ENCODE assay signal across 12 cellular contexts in the genomic region with DNA sequence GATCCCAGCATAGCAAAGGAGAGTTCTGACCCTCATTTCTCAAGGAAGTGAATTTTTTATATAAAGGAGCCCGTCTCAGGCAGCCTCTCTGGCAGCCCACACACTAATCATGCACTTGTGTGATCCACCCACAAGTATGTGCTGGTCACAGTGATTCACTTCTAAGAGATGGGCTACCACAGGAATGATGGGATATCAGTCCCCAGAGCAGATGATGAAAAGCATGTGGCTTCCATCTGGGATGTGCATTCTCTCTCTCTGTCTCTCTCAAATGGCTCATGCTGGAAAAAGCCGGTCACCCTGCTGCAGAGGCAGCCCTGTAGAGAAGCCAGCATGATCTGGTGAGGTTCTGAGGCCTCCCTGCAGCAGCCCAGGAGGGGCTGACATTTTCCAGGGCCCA.
A peak's percentile ranks its signal among the peaks of the same experiment; 100 is the strongest.
DNase-seq lines count a peak whose midpoint lies in the region; ATAC-seq, FAIRE-seq and TF ChIP-seq lines count a peak whose summit lies in the region.
"Had no signal": no experiment of that assay in that cellular context is flagged by ENCODE, and none has a peak within 500 bp of the region (broad histone marks: within the 10 kb centered on the region; RNA-seq: fewer than 3 reads in every experiment).

No MANE protein-coding gene starts in this region.

- BruUV-seq in HepG2 (replicated peaks; lab: Mats Ljungman, UMichigan): no TSS peak

- no peak overlapping the region for H3K27ac Mint-ChIP-seq in activated CD8-positive, alpha-beta memory T cell treated with anti-CD3 and anti-CD28 coated beads, Interleukin-2, amount 10 ng/mL, durations not matched to agents 7 days and 5 days
- H3K27ac Mint-ChIP-seq in T-helper 17 cell: no peak overlapping the region
- no peak overlapping the region for H3K27ac Mint-ChIP-seq in CD4-positive, alpha-beta T cell
- H3K27ac Mint-ChIP-seq: activated naive CD4-positive, alpha-beta T cell treated with anti-CD3 and anti-CD28 coated beads, Interleukin-2, amount 50 U/mL, for 72 hours; dendritic cell treated with granulocyte-macrophage colony-stimulating factor and Interleukin-4, amounts not matched to agents 40 ng/mL and 50 ng/mL, for 4 days had no signal

- intact Hi-C loops in heart left ventricle (cut with DNase I): no loop called here
- intact Hi-C loops in Right ventricle myocardium inferior (cut with DNase I): no loop called here
- intact Hi-C loops in HepG2 (cut with micrococcal nuclease; ENCODE audit: unreplicated experiment): no loop called here
- intact Hi-C loops in CD4-positive, alpha-beta T cell (cut with DNase I, micrococcal nuclease): no loop called here

- FAIRE-seq in HepG2 (lab: Jason Lieb, UNC): no peak

- H4K20me1 ChIP-seq in HepG2 (ENCODE audit: insufficient read depth, low read length): no peaks in the 10 kb centered on the region

- H3K9ac ChIP-seq in HepG2 (ENCODE audit: insufficient read depth, low read depth, low read length): no peak overlapping the region

- H3K79me2 ChIP-seq in HepG2 (ENCODE audit: insufficient read depth, low read length): no peaks in the 10 kb centered on the region

- WGBS in heart left ventricle, 4 donors: 18 to 49% (median 46%) methylated on average over 1 to 2 of the region's 2 CpGs
- WGBS in lung, 2 donors: 64 to 75% methylated on average over 2 of the region's 2 CpGs
- WGBS in HepG2 (ENCODE audit: low lambda C conversion rate): 0% methylated on average over 1 of the region's 2 CpGs

- no peak overlapping the region for H3K4me3 Mint-ChIP-seq in activated CD8-positive, alpha-beta memory T cell treated with anti-CD3 and anti-CD28 coated beads, Interleukin-2, amount 10 ng/mL, durations not matched to agents 7 days and 5 days
- no peak overlapping the region for H3K4me3 Mint-ChIP-seq in T-helper 17 cell
- H3K4me3 Mint-ChIP-seq in CD4-positive, alpha-beta T cell: no peak overlapping the region
- H3K4me3 Mint-ChIP-seq: dendritic cell treated with granulocyte-macrophage colony-stimulating factor and Interleukin-4, amounts not matched to agents 40 ng/mL and 50 ng/mL, for 4 days had no signal

- no peaks in the 10 kb centered on the region for H3K4me1 Mint-ChIP-seq in activated CD8-positive, alpha-beta memory T cell treated with anti-CD3 and anti-CD28 coated beads, Interleukin-2, amount 10 ng/mL, durations not matched to agents 7 days and 5 days
- H3K4me1 Mint-ChIP-seq in T-helper 17 cell: no peaks in the 10 kb centered on the region
- H3K4me1 Mint-ChIP-seq in CD4-positive, alpha-beta T cell (ENCODE audit: low read depth): no peaks in the 10 kb centered on the region

- no peak overlapping the region for H2AFZ ChIP-seq in HepG2 (ENCODE audit: low read length)

- TF ChIP-seq CTCF in heart left ventricle (IDR thresholded peaks at IDR 0.05): no peak
- no peak for TF ChIP-seq CTCF in cardiac fibroblast (IDR thresholded peaks at IDR 0.05; ENCODE audit: low read depth, low read length)
- no peak for TF ChIP-seq CTCF in lung (IDR thresholded peaks at IDR 0.05; ENCODE audit: control extremely low read depth, extremely low read depth)
- no peak for TF ChIP-seq CTCF in HepG2 (CRISPR knock-in tag; IDR thresholded peaks at IDR 0.05)
- no peak for TF ChIP-seq CTCF in CD4-positive, alpha-beta T cell (IDR thresholded peaks at IDR 0.05)

- peaks cover 0 to 3% (median 0%) of the 10 kb centered on the region in 9 donors for H3K27me3 ChIP-seq in heart left ventricle
- no peaks in the 10 kb centered on the region for H3K27me3 ChIP-seq in lung (ENCODE audit: control insufficient read depth, insufficient read depth)
- H3K27me3 ChIP-seq in HepG2 (ENCODE audit: control insufficient read depth in 1 of 2, insufficient read depth in 2 of 2, low read length in 2 of 2): no peaks in the 10 kb centered on the region
- no peaks in the 10 kb centered on the region for H3K27me3 ChIP-seq in CD4-positive, alpha-beta T cell (ENCODE audit: control insufficient read depth, insufficient read depth, low read length)
- H3K27me3 ChIP-seq: tibial artery had no signal

- TF ChIP-seq RAD21 in HepG2 (CRISPR knock-in tag; IDR thresholded peaks at IDR 0.05): no peak

- TF ChIP-seq POLR2A in heart left ventricle (IDR thresholded peaks at IDR 0.05) (no peak), HepG2 (IDR thresholded peaks at IDR 0.05; ENCODE audit: insufficient read depth in 1 of 2, low read depth in 2 of 2, low read length in 2 of 2) (no peak)

- CTCF ChIA-PET in activated CD8-positive, alpha-beta memory T cell treated with anti-CD3 and anti-CD28 coated beads, Interleukin-2, amount 10 ng/mL, durations not matched to agents 7 days and 5 days (lab: Charles Lee): no interaction called here
- CTCF ChIA-PET in HepG2 (lab: Yijun Ruan, JAX; ENCODE audit: low intra/inter-chr PET ratio, low total read pairs): no interaction called here
- CTCF ChIA-PET in CD4-positive, alpha-beta T cell (lab: Charles Lee): no interaction called here

- H3K9me3 Mint-ChIP-seq in activated CD8-positive, alpha-beta memory T cell treated with anti-CD3 and anti-CD28 coated beads, Interleukin-2, amount 10 ng/mL, durations not matched to agents 7 days and 5 days (ENCODE audit: low read depth): no peaks in the 10 kb centered on the region
- no peaks in the 10 kb centered on the region for H3K9me3 Mint-ChIP-seq in CD4-positive, alpha-beta T cell
- H3K9me3 Mint-ChIP-seq: activated naive CD4-positive, alpha-beta T cell treated with anti-CD3 and anti-CD28 coated beads, Interleukin-2, amount 50 U/mL, for 72 hours; dendritic cell treated with granulocyte-macrophage colony-stimulating factor and Interleukin-4, amounts not matched to agents 40 ng/mL and 50 ng/mL, for 4 days had no signal

- H3K9me3 ChIP-seq in heart left ventricle (no peaks in the 10 kb centered on the region), lung (ENCODE audit: control insufficient read depth in 2 of 2, insufficient read depth in 1 of 2, low read length in 1 of 2) (no peaks in the 10 kb centered on the region), T-helper 17 cell (ENCODE audit: control insufficient read depth, low read length, poor library complexity, severe bottlenecking) (no peaks in the 10 kb centered on the region), HepG2 (ENCODE audit: low read length) (no peaks in the 10 kb centered on the region)
- H3K9me3 ChIP-seq in CD4-positive, alpha-beta T cell (ENCODE audit: control insufficient read depth, low read length): no peaks in the 10 kb centered on the region
- H3K9me3 ChIP-seq: tibial artery had no signal

- H3K4me3 ChIP-seq in heart left ventricle (no peak overlapping the region), cardiac fibroblast (replicated peaks in 1 of 2; ENCODE audit: low read depth in 2 of 2, low read length in 2 of 2) (no peak overlapping the region), lung (no peak overlapping the region), HepG2 (replicated peaks in 1 of 3; ENCODE audit: insufficient read depth in 1 of 3, low read depth in 2 of 3, low read length in 3 of 3) (no peak overlapping the region)
- H3K4me3 ChIP-seq: tibial artery had no signal

- H3K36me3 ChIP-seq in heart left ventricle: no peaks in the 10 kb centered on the region
- no peaks in the 10 kb centered on the region for H3K36me3 ChIP-seq in lung (ENCODE audit: control insufficient read depth in 2 of 2, insufficient read depth in 2 of 2, low read length in 2 of 2)
- H3K36me3 ChIP-seq in HepG2 (replicated peaks in 1 of 2; ENCODE audit: control insufficient read depth in 1 of 2, insufficient read depth in 2 of 2, low read length in 2 of 2): no peaks in the 10 kb centered on the region
- H3K36me3 ChIP-seq: tibial artery had no signal

- H3K36me3 Mint-ChIP-seq in activated CD8-positive, alpha-beta memory T cell treated with anti-CD3 and anti-CD28 coated beads, Interleukin-2, amount 10 ng/mL, durations not matched to agents 7 days and 5 days: no peaks in the 10 kb centered on the region
- H3K36me3 Mint-ChIP-seq in T-helper 17 cell (ENCODE audit: low read depth): no peaks in the 10 kb centered on the region
- no peaks in the 10 kb centered on the region for H3K36me3 Mint-ChIP-seq in CD4-positive, alpha-beta T cell (ENCODE audit: low read depth)
- H3K36me3 Mint-ChIP-seq: activated naive CD4-positive, alpha-beta T cell treated with anti-CD3 and anti-CD28 coated beads, Interleukin-2, amount 50 U/mL, for 72 hours had no signal

- DNase-seq in heart left ventricle: no peak
- DNase-seq in Right ventricle myocardium inferior (ENCODE audit: missing footprints): no peak
- DNase-seq in cardiac fibroblast (ENCODE audit: low read depth in 2 of 2): peak; percentile 1 to 4
- no peak for DNase-seq in lung (ENCODE audit: low spot score)
- DNase-seq in activated CD8-positive, alpha-beta memory T cell treated with anti-CD3 and anti-CD28 coated beads, Interleukin-2, amount 10 ng/mL, durations not matched to agents 7 days and 5 days: no peak
- DNase-seq in T-helper 17 cell: no peak
- no peak for DNase-seq in HepG2 (ENCODE audit: low spot score)
- no peak for DNase-seq in CD4-positive, alpha-beta T cell

- no peaks in the 10 kb centered on the region for H3K27me3 Mint-ChIP-seq in activated CD8-positive, alpha-beta memory T cell treated with anti-CD3 and anti-CD28 coated beads, Interleukin-2, amount 10 ng/mL, durations not matched to agents 7 days and 5 days
- peaks cover 19% of the 10 kb centered on the region for H3K27me3 Mint-ChIP-seq in T-helper 17 cell
- peaks cover 23% of the 10 kb centered on the region for H3K27me3 Mint-ChIP-seq in CD4-positive, alpha-beta T cell

- H3K4me1 ChIP-seq in heart left ventricle: peaks cover 0 to 2% (median 0%) of the 10 kb centered on the region in 12 donors
- H3K4me1 ChIP-seq in lung (ENCODE audit: control insufficient read depth in 2 of 2, insufficient read depth in 2 of 2, low read length in 2 of 2): peaks cover 0 to 1% of the 10 kb centered on the region in 2 donors
- H3K4me1 ChIP-seq in HepG2 (ENCODE audit: insufficient read depth, low read length): no peaks in the 10 kb centered on the region
- H3K4me1 ChIP-seq: tibial artery had no signal

- POLR2A ChIA-PET in HepG2 (lab: Yijun Ruan, JAX): no interaction called here
- POLR2A ChIA-PET in CD4-positive, alpha-beta T cell (lab: Charles Lee): no interaction called here

- ATAC-seq in heart left ventricle: peak; percentile 14 to 41 (median 23)
- ATAC-seq in Right ventricle myocardium inferior: no peak
- ATAC-seq in lung (ENCODE audit: insufficient read depth, low FRiP score): peak; percentile 41
- no peak for ATAC-seq in activated CD8-positive, alpha-beta memory T cell treated with anti-CD3 and anti-CD28 coated beads, Interleukin-2, amount 10 ng/mL, durations not matched to agents 7 days and 5 days
- ATAC-seq in T-helper 17 cell: no peak
- ATAC-seq in HepG2: no peak
- no peak for ATAC-seq in CD4-positive, alpha-beta T cell (ENCODE audit: poor library complexity)
- ATAC-seq: activated naive CD4-positive, alpha-beta T cell treated with anti-CD3 and anti-CD28 coated beads, Interleukin-2, amount 50 U/mL, for 72 hours had no signal

- no peak overlapping the region for H3K4me2 ChIP-seq in HepG2 (ENCODE audit: low read depth, low read length)

- no peak overlapping the region for H3K27ac ChIP-seq in heart left ventricle
- H3K27ac ChIP-seq in lung (ENCODE audit: low read depth in 1 of 2, low read length in 1 of 2): no peak overlapping the region
- H3K27ac ChIP-seq in HepG2 (ENCODE audit: extremely low read length, insufficient read depth, low read length): no peak overlapping the region
- H3K27ac ChIP-seq in CD4-positive, alpha-beta T cell (ENCODE audit: low read depth, low read length): no peak overlapping the region
- H3K27ac ChIP-seq: 22Rv1, tibial artery had no signal

- in situ Hi-C loops in HepG2 (cut with HindIII; ENCODE audit: extremely low pct_ligation_motif_present, low pct_unique_long_range_greater_than_20kb): no loop called here

- no peak for TF ChIP-seq EP300 in HepG2 (IDR thresholded peaks at IDR 0.05; ENCODE audit: low read depth in 2 of 2, low read length in 2 of 2)
- no peak for TF ChIP-seq EP300 in HepG2 (CRISPR knock-in tag; IDR thresholded peaks at IDR 0.05; ENCODE audit: borderline replicate concordance)

Comparison
In these comparisons a context has a peak if more than half of its experiments do, and no peak if none do; other contexts are left out.
1. ATAC-seq: peak in heart left ventricle (4 of 4) and lung (single experiment); none in Right ventricle myocardium inferior (single experiment), activated CD8-positive, alpha-beta memory T cell treated with anti-CD3 and anti-CD28 coated beads, Interleukin-2, amount 10 ng/mL, durations not matched to agents 7 days and 5 days (single experiment), T-helper 17 cell (single experiment), HepG2 (single experiment) and CD4-positive, alpha-beta T cell (single experiment).
2. DNase-seq: peak in cardiac fibroblast (2 of 2); none in heart left ventricle (0 of 5), Right ventricle myocardium inferior (single experiment), lung (single experiment), activated CD8-positive, alpha-beta memory T cell treated with anti-CD3 and anti-CD28 coated beads, Interleukin-2, amount 10 ng/mL, durations not matched to agents 7 days and 5 days (single experiment), T-helper 17 cell (0 of 3), HepG2 (single experiment) and CD4-positive, alpha-beta T cell (0 of 10).